Comparison of ENCODE assay signal across 9 cellular contexts in the genomic region with DNA sequence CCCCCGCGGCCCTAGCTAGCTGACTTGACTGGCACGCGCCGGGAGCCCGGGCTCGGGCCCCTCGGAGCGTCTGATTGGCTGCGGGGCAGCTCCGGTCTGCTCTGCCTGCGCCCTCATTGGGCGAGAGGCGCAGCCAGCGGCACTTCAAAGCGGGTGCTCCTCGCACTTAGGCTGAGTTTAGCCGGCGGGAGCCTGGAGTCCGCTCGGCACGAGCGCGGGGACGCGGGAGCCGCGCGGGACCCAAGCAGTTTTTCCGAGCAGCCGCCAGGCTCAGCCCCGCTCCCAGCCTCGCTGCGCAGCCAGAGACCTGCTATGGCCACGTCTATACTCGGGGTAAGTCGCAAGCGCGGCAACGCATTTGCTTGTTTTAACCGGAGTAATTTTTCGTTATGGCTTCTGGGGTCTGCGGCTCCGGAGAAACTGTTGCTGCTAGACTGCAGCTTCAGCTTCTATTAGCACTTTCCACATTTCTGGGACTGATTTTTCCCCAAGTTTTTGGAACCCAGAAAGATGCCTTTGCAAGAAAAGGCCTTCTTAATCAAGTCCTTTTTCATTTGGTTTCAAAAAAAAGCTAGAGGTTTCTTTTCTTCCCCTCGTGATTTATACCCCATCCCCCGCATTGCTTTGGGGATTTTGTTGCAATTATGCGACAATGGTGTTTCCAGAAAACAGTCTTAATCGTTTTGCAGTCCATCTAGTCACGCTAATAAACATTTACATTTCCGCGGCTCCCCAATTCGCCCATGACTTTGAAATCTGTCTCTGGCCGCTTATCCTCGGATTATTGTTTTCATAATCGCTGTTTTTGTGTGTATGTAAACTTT. TPM values are rescaled to one million over a fixed set of nuclear protein-coding genes. Genes with fewer than 3 reads are reported as not detected.
DNase-seq lines count a peak whose midpoint lies in the region; ATAC-seq and TF ChIP-seq lines count a peak whose summit lies in the region.
"Had no signal": no experiment of that assay in that cellular context is flagged by ENCODE, and none has a peak within 500 bp of the region (broad histone marks: within the 10 kb centered on the region; RNA-seq: fewer than 3 reads in every experiment).

A gene (plus strand): TSS at position 174 of the 824 bp plus-strand sequence. CDS start 139 bp downstream, at position 313.

- H3K18ac ChIP-seq in IMR-90 (ENCODE audit: low read depth, low read length) = no peak within 1 kb of the TSS

- CTCF ChIA-PET in IMR-90 (lab: Yijun Ruan, JAX) (no interaction called here), WTC11 (lab: Charles Lee) (interaction anchor here (1.0 to 1.4 kb wide), 4 partner anchors 10 to 189 kb away, joined by 3 to 6 read pairs (median 4); no protein-coding TSS in a partner anchor)

- H4K8ac ChIP-seq in IMR-90 (ENCODE audit: low read depth in 2 of 2, low read length in 2 of 2) = no peak within 1 kb of the TSS

- no peak within 1 kb of the TSS for H3K4ac ChIP-seq in IMR-90 (ENCODE audit: low read depth, low read length)

- H3K9me3 Mint-ChIP-seq in WTC11 = no peaks in the 10 kb centered on the region
- H3K9me3 Mint-ChIP-seq in stimulated activated effector memory CD8-positive, alpha-beta T cell treated with anti-CD3 and anti-CD28 coated beads, Interleukin-12 subunit alpha, Interleukin-12 subunit beta, amount 100 ng/mL, for 72 hours = no peaks in the 10 kb centered on the region

- no peak within 1 kb of the TSS for H3K56ac ChIP-seq in IMR-90 (ENCODE audit: extremely low read depth, insufficient read depth, low read length)

- intact Hi-C loops in IMR-90 (cut with micrococcal nuclease) = loop anchor here (5.0 kb wide), 1 partner anchor 283 kb away; no protein-coding TSS in a partner anchor

- H3K27me3 Mint-ChIP-seq in WTC11 (ENCODE audit: low read depth) = peaks cover 99% of the 10 kb centered on the region

- BruUV-seq in IMR-90 (replicated peaks; lab: Mats Ljungman, UMichigan) = no TSS peak

- peaks cover 9% of the 10 kb centered on the region for H3K9me3 ChIP-seq in IMR-90 (ENCODE audit: control insufficient read depth, insufficient read depth, low read length)

- no peak within 1 kb of the TSS for H2BK15ac ChIP-seq in IMR-90 (ENCODE audit: low read depth, low read length)

- in situ Hi-C loops in IMR-90 (cut with MboI; ENCODE audit: low sequenced_read_pairs) = loop anchor here (25.0 kb wide), 2 partner anchors 748 to 1523 kb away; no protein-coding TSS in a partner anchor

- no peak within 1 kb of the TSS for H3K27ac ChIP-seq in IMR-90 (ENCODE audit: insufficient read depth, low read length)

- H3K4me1 ChIP-seq in IMR-90 (ENCODE audit: control insufficient read depth, insufficient read depth, low read length) = peaks cover 10% of the 10 kb centered on the region

- DNase-seq in DMS153 (lab: John Stamatoyannopoulos, UW) = peak; percentile 52
- peak; percentile 46 for DNase-seq in IMR-90
- peak; percentile 90 for DNase-seq in WTC11 (ENCODE audit: low spot score)
- DNase-seq in germinal center (ENCODE audit: low spot score) = peak; percentile 74
- DNase-seq in stimulated activated effector memory CD8-positive, alpha-beta T cell treated with anti-CD3 and anti-CD28 coated beads, Interleukin-12 subunit alpha, Interleukin-12 subunit beta, amount 100 ng/mL, for 72 hours (ENCODE audit: low spot score in 2 of 2) = peak in 1 of 2 donors; percentile 60
- DNase-seq in cerebellar cortex (ENCODE audit: low spot score) = no peak

- peaks cover 68% of the 10 kb centered on the region for H3K4me1 Mint-ChIP-seq in WTC11
- H3K4me1 Mint-ChIP-seq in stimulated activated effector memory CD8-positive, alpha-beta T cell treated with anti-CD3 and anti-CD28 coated beads, Interleukin-12 subunit alpha, Interleukin-12 subunit beta, amount 100 ng/mL, for 72 hours = peaks cover 36% of the 10 kb centered on the region

- peak within 1 kb of the TSS; percentile 63 for H2AFZ ChIP-seq in IMR-90 (replicated peaks; ENCODE audit: low read length, poor library complexity)

- dilution Hi-C loops in IMR-90 (cut with HindIII; ENCODE audit: low sequenced_read_pairs, unreplicated experiment) = no loop called here

- H3K14ac ChIP-seq in IMR-90 (replicated peaks; ENCODE audit: low read depth, low read length) = no peak within 1 kb of the TSS

- H3K79me1 ChIP-seq in IMR-90 (ENCODE audit: low read depth in 1 of 2, low read length in 2 of 2) = no peaks in the 10 kb centered on the region

- no peak within 1 kb of the TSS for H2AK5ac ChIP-seq in IMR-90 (ENCODE audit: low read depth, low read length)

- no peaks in the 10 kb centered on the region for H3K9me1 ChIP-seq in IMR-90 (ENCODE audit: insufficient read depth, low read length)

- no peaks in the 10 kb centered on the region for H3K36me3 ChIP-seq in IMR-90 (ENCODE audit: control insufficient read depth, insufficient read depth, low read length)

- H3K4me3 ChIP-seq in IMR-90 (ENCODE audit: insufficient read depth, low read depth, low read length) = peak within 1 kb of the TSS; percentile 28; the same call in 1 of the 2 replicates

- peaks cover 29% of the 10 kb centered on the region; the same call in 1 of the 2 replicates for H4K20me1 ChIP-seq in IMR-90 (ENCODE audit: insufficient read depth, low read length)

- peak within 1 kb of the TSS; percentile 65 for H3K4me3 Mint-ChIP-seq in WTC11
- peak within 1 kb of the TSS; percentile 72 for H3K4me3 Mint-ChIP-seq in stimulated activated effector memory CD8-positive, alpha-beta T cell treated with anti-CD3 and anti-CD28 coated beads, Interleukin-12 subunit alpha, Interleukin-12 subunit beta, amount 100 ng/mL, for 72 hours

- TF ChIP-seq POLR2A in IMR-90 (IDR thresholded peaks at IDR 0.05; ENCODE audit: low read depth, low read length) = no peak

- peak; percentile 57 for ATAC-seq in IMR-90 (ENCODE audit: low read depth)
- peak; percentile 66 for ATAC-seq in WTC11
- ATAC-seq in stimulated activated effector memory CD8-positive, alpha-beta T cell treated with anti-CD3 and anti-CD28 coated beads, Interleukin-12 subunit alpha, Interleukin-12 subunit beta, amount 100 ng/mL, for 72 hours = peak; percentile 17
- no peak for ATAC-seq in GM18868 (IDR thresholded peaks at IDR 0.05; ENCODE audit: unreplicated experiment)
- no peak for ATAC-seq in HG02884 (IDR thresholded peaks at IDR 0.05; ENCODE audit: unreplicated experiment)

- no peak within 1 kb of the TSS for H3K9ac ChIP-seq in IMR-90 (ENCODE audit: low read depth, low read length)

- H3K4me2 ChIP-seq in IMR-90 (ENCODE audit: low read depth, low read length) = peak within 1 kb of the TSS; percentile 81

- POLR2A ChIA-PET in IMR-90 (lab: Charles Lee; ENCODE audit: unreplicated experiment) = no interaction called here
- POLR2A ChIA-PET in WTC11 (lab: Charles Lee) = interaction anchor here (0.9 kb wide), 1 partner anchor 9 kb away, joined by 4 read pairs; no protein-coding TSS in a partner anchor

- no peak within 1 kb of the TSS for H2BK20ac ChIP-seq in IMR-90 (ENCODE audit: low read depth, low read length)

- no peak for TF ChIP-seq CTCF in IMR-90 (conservative IDR thresholded peaks at IDR 0.05; ENCODE audit: low read depth, low read length)
- TF ChIP-seq CTCF in WTC11 (IDR thresholded peaks at IDR 0.05) = no peak

- H2BK5ac ChIP-seq in IMR-90 (ENCODE audit: low read depth, low read length, poor library complexity, severe bottlenecking) = no peak within 1 kb of the TSS

- H3K27me3 ChIP-seq in IMR-90 (ENCODE audit: control insufficient read depth, insufficient read depth, low read length) = peaks cover 91% of the 10 kb centered on the region

- H4K5ac ChIP-seq in IMR-90 (ENCODE audit: low read depth, low read length) = no peak within 1 kb of the TSS

- H2AK9ac ChIP-seq in IMR-90 (replicated peaks; ENCODE audit: low read depth, low read length, poor library complexity) = no peak within 1 kb of the TSS

- 0% methylated on average over 21 of the region's 55 CpGs; no CpG with 5 or more reads in 1 of the 2 experiments for WGBS in IMR-90 (ENCODE audit: extremely low coverage in 2 of 2, insufficient read length in 1 of 2), 2 experiments

- H3K23ac ChIP-seq in IMR-90 (ENCODE audit: low read depth, low read length) = no peak within 1 kb of the TSS

- no peak within 1 kb of the TSS for H3K27ac Mint-ChIP-seq in WTC11
- H3K27ac Mint-ChIP-seq in stimulated activated effector memory CD8-positive, alpha-beta T cell treated with anti-CD3 and anti-CD28 coated beads, Interleukin-12 subunit alpha, Interleukin-12 subunit beta, amount 100 ng/mL, for 72 hours = no peak within 1 kb of the TSS

- TF ChIP-seq RAD21 in IMR-90 (IDR thresholded peaks at IDR 0.05; ENCODE audit: low read length) = no peak

- no peaks in the 10 kb centered on the region for H3K36me3 Mint-ChIP-seq in WTC11
- peaks cover 17% of the 10 kb centered on the region for H3K36me3 Mint-ChIP-seq in stimulated activated effector memory CD8-positive, alpha-beta T cell treated with anti-CD3 and anti-CD28 coated beads, Interleukin-12 subunit alpha, Interleukin-12 subunit beta, amount 100 ng/mL, for 72 hours

- no peak within 1 kb of the TSS for H4K91ac ChIP-seq in IMR-90 (ENCODE audit: insufficient read depth, low read depth, low read length)

- no peak within 1 kb of the TSS for H2BK120ac ChIP-seq in IMR-90 (ENCODE audit: low read depth, low read length)

TF ChIP-seq in IMR-90, 13 proteins besides CTCF, POLR2A, EP300 and RAD21 (continues in another document):
- TF ChIP-seq SMC3 (IDR thresholded peaks at IDR 0.05; ENCODE audit: low read depth, low read length) (no peak), RFX5 (IDR thresholded peaks at IDR 0.05; ENCODE audit: low read depth, low read length) (no peak), RCOR1 (IDR thresholded peaks at IDR 0.05; ENCODE audit: insufficient replicate concordance, low read length) (no peak), CEBPB (IDR thresholded peaks at IDR 0.05; ENCODE audit: low read depth, low read length) (no peak), MXI1 (IDR thresholded peaks at IDR 0.05; ENCODE audit: borderline replicate concordance, low read depth, low read length) (no peak), BHLHE40 (IDR thresholded peaks at IDR 0.05; ENCODE audit: low read depth, low read length) (no peak), MAZ (IDR thresholded peaks at IDR 0.05; ENCODE audit: borderline replicate concordance, low read depth, low read length) (no peak)

TF ChIP-seq in WTC11, 78 proteins besides CTCF, POLR2A, EP300 and RAD21 (continues in another document):
- TF ChIP-seq NFATC4 (CRISPR knock-in tag; IDR thresholded peaks at IDR 0.05) (no peak), NFYB (CRISPR knock-in tag; conservative IDR thresholded peaks at IDR 0.05; ENCODE audit: low read depth) (peak; percentile 76), SMAD4 (CRISPR knock-in tag; IDR thresholded peaks at IDR 0.05) (no peak), SOX15 (CRISPR knock-in tag; IDR thresholded peaks at IDR 0.05) (no peak)
- TF ChIP-seq, protein P1, sequence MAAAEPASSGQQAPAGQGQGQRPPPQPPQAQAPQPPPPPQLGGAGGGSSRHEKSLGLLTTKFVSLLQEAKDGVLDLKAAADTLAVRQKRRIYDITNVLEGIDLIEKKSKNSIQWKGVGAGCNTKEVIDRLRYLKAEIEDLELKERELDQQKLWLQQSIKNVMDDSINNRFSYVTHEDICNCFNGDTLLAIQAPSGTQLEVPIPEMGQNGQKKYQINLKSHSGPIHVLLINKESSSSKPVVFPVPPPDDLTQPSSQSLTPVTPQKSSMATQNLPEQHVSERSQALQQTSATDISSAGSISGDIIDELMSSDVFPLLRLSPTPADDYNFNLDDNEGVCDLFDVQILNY (CRISPR knock-in tag; IDR thresholded peaks at IDR 0.05) = peak; percentile 72; the same call in 1 of the 2 replicates

RNA-seq across cellular contexts. Expression of the gene that starts here (rescaled TPM):
- total RNA-seq in IMR-90 (2012; rRNA removed) (not detected in 2 replicates), WTC11 (2021) (0.07 to 0.21 TPM in 2 of 3 replicates, not detected in the other)
- not detected in 2 replicates for polyA plus RNA-seq in IMR-90 (2012; rRNA removed)
- polyA plus RNA-seq in IMR-90 (2012; cell fraction: cytosol; rRNA removed) = not detected in 2 replicates
- polyA plus RNA-seq in IMR-90 (2012; cell fraction: nucleus; rRNA removed; ENCODE audit: low replicate concordance) = not detected in 2 replicates
- total RNA-seq: liver had no signal
- polyA plus RNA-seq: liver had no signal

Comparison
In these comparisons a context has a peak if more than half of its experiments do, and no peak if none do; other contexts are left out.
1. Peak in DNase-seq, ATAC-seq, H3K4me3 ChIP-seq and H3K4me2 ChIP-seq in IMR-90; RNA of the gene not detected or under 1 TPM.
2. Peak in DNase-seq and ATAC-seq in WTC11; RNA of the gene not detected or under 1 TPM.